Comparison of ENCODE assay signal across 1 cellular context in genomic region chr14:68476965-68477455, GRCh38.
A peak's percentile ranks its signal among the peaks of the same experiment; 100 is the strongest.
TF ChIP-seq lines count a peak whose summit lies in the region.

No MANE protein-coding gene starts in this region.

TF ChIP-seq in GM12878, 131 proteins besides CTCF, POLR2A, EP300 and RAD21:
- TF ChIP-seq SPI1 (IDR thresholded peaks at IDR 0.05; ENCODE audit: borderline replicate concordance, insufficient read depth, low read depth, low read length) (no peak), DPF2 (IDR thresholded peaks at IDR 0.05) (no peak), ETV6 (conservative IDR thresholded peaks at IDR 0.05 in 1 of 2, IDR thresholded peaks at IDR 0.05 in 1 of 2; ENCODE audit: borderline replicate concordance in 1 of 2, low read depth in 1 of 2) (no peak), NFIC (IDR thresholded peaks at IDR 0.05; ENCODE audit: low read depth, low read length) (no peak), SREBF1 (IDR thresholded peaks at IDR 0.05; ENCODE audit: low read length) (no peak), RUNX3 (IDR thresholded peaks at IDR 0.05; ENCODE audit: low read length) (peak; percentile 15; the same call in 1 of the 2 replicates), SIX5 (IDR thresholded peaks at IDR 0.05; ENCODE audit: low read depth, low read length, severe bottlenecking) (no peak), SRF (IDR thresholded peaks at IDR 0.05; ENCODE audit: low read depth in 2 of 2, low read length in 2 of 2) (0 out of 4 replicates have a peak, but pooled peaks of 1 of the 2 experiments have one; percentile 18), MAX (IDR thresholded peaks at IDR 0.05; ENCODE audit: low read depth, low read length) (no peak), ZZZ3 (IDR thresholded peaks at IDR 0.05; ENCODE audit: control insufficient read depth, insufficient read length, low read depth) (no peak)
- TF ChIP-seq, protein P1, sequence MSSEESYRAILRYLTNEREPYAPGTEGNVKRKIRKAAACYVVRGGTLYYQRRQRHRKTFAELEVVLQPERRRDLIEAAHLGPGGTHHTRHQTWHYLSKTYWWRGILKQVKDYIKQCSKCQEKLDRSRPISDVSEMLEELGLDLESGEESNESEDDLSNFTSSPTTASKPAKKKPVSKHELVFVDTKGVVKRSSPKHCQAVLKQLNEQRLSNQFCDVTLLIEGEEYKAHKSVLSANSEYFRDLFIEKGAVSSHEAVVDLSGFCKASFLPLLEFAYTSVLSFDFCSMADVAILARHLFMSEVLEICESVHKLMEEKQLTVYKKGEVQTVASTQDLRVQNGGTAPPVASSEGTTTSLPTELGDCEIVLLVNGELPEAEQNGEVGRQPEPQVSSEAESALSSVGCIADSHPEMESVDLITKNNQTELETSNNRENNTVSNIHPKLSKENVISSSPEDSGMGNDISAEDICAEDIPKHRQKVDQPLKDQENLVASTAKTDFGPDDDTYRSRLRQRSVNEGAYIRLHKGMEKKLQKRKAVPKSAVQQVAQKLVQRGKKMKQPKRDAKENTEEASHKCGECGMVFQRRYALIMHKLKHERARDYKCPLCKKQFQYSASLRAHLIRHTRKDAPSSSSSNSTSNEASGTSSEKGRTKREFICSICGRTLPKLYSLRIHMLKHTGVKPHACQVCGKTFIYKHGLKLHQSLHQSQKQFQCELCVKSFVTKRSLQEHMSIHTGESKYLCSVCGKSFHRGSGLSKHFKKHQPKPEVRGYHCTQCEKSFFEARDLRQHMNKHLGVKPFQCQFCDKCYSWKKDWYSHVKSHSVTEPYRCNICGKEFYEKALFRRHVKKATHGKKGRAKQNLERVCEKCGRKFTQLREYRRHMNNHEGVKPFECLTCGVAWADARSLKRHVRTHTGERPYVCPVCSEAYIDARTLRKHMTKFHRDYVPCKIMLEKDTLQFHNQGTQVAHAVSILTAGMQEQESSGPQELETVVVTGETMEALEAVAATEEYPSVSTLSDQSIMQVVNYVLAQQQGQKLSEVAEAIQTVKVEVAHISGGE (CRISPR knock-in tag; IDR thresholded peaks at IDR 0.05) = no peak
